ENCODE assay signal across 9 cellular contexts in genomic region chr17:35051579-35052239, GRCh38. TPM values are rescaled to one million over a fixed set of nuclear protein-coding genes. Genes with fewer than 3 reads are reported as not detected.
DNase-seq lines count a peak whose midpoint lies in the region; ATAC-seq, FAIRE-seq and TF ChIP-seq lines count a peak whose summit lies in the region.
"Had no signal": no experiment of that assay in that cellular context is flagged by ENCODE, and none has a peak within 500 bp of the region (broad histone marks: within the 10 kb centered on the region; RNA-seq: fewer than 3 reads in every experiment).

No MANE protein-coding gene starts in this region.

- no peak overlapping the region for H2AFZ ChIP-seq in astrocyte (ENCODE audit: low read depth, low read length)

- H3K27me3 ChIP-seq in CD8-positive, alpha-beta memory T cell (ENCODE audit: insufficient read depth, low read length, poor library complexity, severe bottlenecking), result no peaks in the 10 kb centered on the region
- H3K27me3 ChIP-seq in astrocyte (ENCODE audit: insufficient read depth, low read length), result no peaks in the 10 kb centered on the region
- H3K27me3 ChIP-seq in naive thymus-derived CD4-positive, alpha-beta T cell (ENCODE audit: control insufficient read depth in 2 of 2, insufficient read depth in 2 of 2, low read length in 2 of 2), result no peaks in the 10 kb centered on the region

- H3K4me1 ChIP-seq in CD8-positive, alpha-beta memory T cell (ENCODE audit: insufficient read depth, low read length), result peaks cover 79% of the 10 kb centered on the region
- H3K4me1 ChIP-seq in astrocyte (ENCODE audit: insufficient read depth, low read length), result peaks cover 23% of the 10 kb centered on the region
- H3K4me1 ChIP-seq in naive thymus-derived CD4-positive, alpha-beta T cell (ENCODE audit: control insufficient read depth in 2 of 2, insufficient read depth in 2 of 2, low read length in 2 of 2), result peaks cover 64 to 72% of the 10 kb centered on the region in 2 donors

- CTCF ChIA-PET in CD8-positive, alpha-beta memory T cell (lab: Charles Lee), result interaction anchor here (1.1 to 1.3 kb wide), 2 partner anchors 38 to 68 kb away, joined by 3 to 4 read pairs; partner anchors contain the start of gene RAD51D
- CTCF ChIA-PET in naive thymus-derived CD4-positive, alpha-beta T cell (lab: Charles Lee), result interaction anchor here (1.0 to 1.7 kb wide), 5 partner anchors 8 to 71 kb away, joined by 3 to 10 read pairs (median 4); no protein-coding TSS in a partner anchor

- no peak for DNase-seq in CD8-positive, alpha-beta memory T cell
- DNase-seq in astrocyte (ENCODE audit: low read depth) (peak; percentile 72), A172 (ENCODE audit: low spot score) (no peak), H54 (ENCODE audit: insufficient read length, low spot score) (no peak), NCI-H345 (lab: John Stamatoyannopoulos, UW) (no peak), ecto neural progenitor cell (ENCODE audit: low spot score) (no peak)
- DNase-seq in naive thymus-derived CD4-positive, alpha-beta T cell, result peak in 1 of 9 donors; percentile 27

- no peaks in the 10 kb centered on the region for H3K36me3 ChIP-seq in CD8-positive, alpha-beta memory T cell (ENCODE audit: insufficient read depth, low read length)
- H3K36me3 ChIP-seq in astrocyte (ENCODE audit: insufficient read depth, low read length), result no peaks in the 10 kb centered on the region
- H3K36me3 ChIP-seq in naive thymus-derived CD4-positive, alpha-beta T cell (ENCODE audit: control insufficient read depth in 2 of 3, insufficient read depth in 3 of 3, low read length in 3 of 3), result no peaks in the 10 kb centered on the region

- no peaks in the 10 kb centered on the region for H3K9me3 Mint-ChIP-seq in CD8-positive, alpha-beta memory T cell
- H3K9me3 Mint-ChIP-seq in astrocyte (ENCODE audit: unreplicated experiment), result peaks cover 3% of the 10 kb centered on the region
- H3K9me3 Mint-ChIP-seq in naive thymus-derived CD4-positive, alpha-beta T cell, result peaks cover 0 to 9% (median 0%) of the 10 kb centered on the region in 11 donors
- H3K9me3 Mint-ChIP-seq: mesothelial cell of epicardium had no signal

- H3K4me3 Mint-ChIP-seq in CD8-positive, alpha-beta memory T cell, result peak overlapping the region; percentile 32 to 76 (median 71)
- no peak overlapping the region for H3K4me3 Mint-ChIP-seq in astrocyte (ENCODE audit: unreplicated experiment)
- H3K4me3 Mint-ChIP-seq in naive thymus-derived CD4-positive, alpha-beta T cell, result peak overlapping the region; percentile 25 to 82 (median 74)
- H3K4me3 Mint-ChIP-seq: mesothelial cell of epicardium had no signal

- POLR2A ChIA-PET in CD8-positive, alpha-beta memory T cell (lab: Charles Lee), result interaction anchor here (1.0 to 1.7 kb wide), 3 partner anchors 12 to 29 kb away, joined by 3 to 10 read pairs (median 6); partner anchors contain the start of gene RFFL
- POLR2A ChIA-PET in naive thymus-derived CD4-positive, alpha-beta T cell (lab: Charles Lee), result interaction anchor here (1.2 to 10.3 kb wide), 7 partner anchors 11 to 436 kb away, joined by 3 to 132 read pairs (median 5); partner anchors contain the start of genes LIG3 and RFFL

- peaks cover 64 to 83% (median 80%) of the 10 kb centered on the region in 3 donors for H3K4me1 Mint-ChIP-seq in CD8-positive, alpha-beta memory T cell
- H3K4me1 Mint-ChIP-seq in astrocyte (ENCODE audit: low read depth, unreplicated experiment), result peaks cover 33% of the 10 kb centered on the region
- peaks cover 64 to 84% (median 74%) of the 10 kb centered on the region in 7 donors for H3K4me1 Mint-ChIP-seq in naive thymus-derived CD4-positive, alpha-beta T cell

- H3K27ac ChIP-seq in CD8-positive, alpha-beta memory T cell (ENCODE audit: low read depth, low read length), result peak overlapping the region; percentile 49
- H3K27ac ChIP-seq in astrocyte (ENCODE audit: low read depth, low read length), result peak overlapping the region; percentile 35
- H3K27ac ChIP-seq in naive thymus-derived CD4-positive, alpha-beta T cell (ENCODE audit: low read depth, low read length), result peak overlapping the region; percentile 68

- H3K36me3 Mint-ChIP-seq in CD8-positive, alpha-beta memory T cell, result peaks cover 0 to 24% (median 10%) of the 10 kb centered on the region in 3 donors
- H3K36me3 Mint-ChIP-seq in astrocyte (ENCODE audit: low read depth, unreplicated experiment), result no peaks in the 10 kb centered on the region
- H3K36me3 Mint-ChIP-seq in naive thymus-derived CD4-positive, alpha-beta T cell, result peaks cover 5 to 40% (median 15%) of the 10 kb centered on the region in 5 donors

- no peak for TF ChIP-seq CTCF in astrocyte (IDR thresholded peaks at IDR 0.05; ENCODE audit: insufficient read depth, low read depth, low read length)

- intact Hi-C loops in naive thymus-derived CD4-positive, alpha-beta T cell (cut with micrococcal nuclease), result loop anchor here (1.0 kb wide), 2 partner anchors 12 to 38 kb away; partner anchors contain the start of gene RFFL (in 2 of the 2)

- FAIRE-seq in astrocyte (lab: Jason Lieb, UNC) (no peak), H54 (lab: Jason Lieb, UNC) (no peak)

- H3K9me3 ChIP-seq in CD8-positive, alpha-beta memory T cell (ENCODE audit: low read length), result no peaks in the 10 kb centered on the region
- no peaks in the 10 kb centered on the region for H3K9me3 ChIP-seq in astrocyte (ENCODE audit: insufficient read depth, low read depth, low read length)
- no peaks in the 10 kb centered on the region for H3K9me3 ChIP-seq in naive thymus-derived CD4-positive, alpha-beta T cell (ENCODE audit: control insufficient read depth in 2 of 3, low read length in 3 of 3)

- H3K4me3 ChIP-seq in CD8-positive, alpha-beta memory T cell (ENCODE audit: low read length), result peak overlapping the region; percentile 56
- no peak overlapping the region for H3K4me3 ChIP-seq in astrocyte (ENCODE audit: insufficient read depth, low read depth, low read length)
- H3K4me3 ChIP-seq in naive thymus-derived CD4-positive, alpha-beta T cell (ENCODE audit: low read length), result peak overlapping the region; percentile 21

- peak overlapping the region; percentile 89 to 99 (median 94) for H3K27ac Mint-ChIP-seq in CD8-positive, alpha-beta memory T cell
- H3K27ac Mint-ChIP-seq in astrocyte (ENCODE audit: unreplicated experiment), result peak overlapping the region; percentile 51
- H3K27ac Mint-ChIP-seq in naive thymus-derived CD4-positive, alpha-beta T cell, result peak overlapping the region; percentile 83 to 99 (median 94)
- H3K27ac Mint-ChIP-seq: mesothelial cell of epicardium had no signal

- no peak for TF ChIP-seq POLR2A in H54 (IDR thresholded peaks at IDR 0.05; ENCODE audit: low read depth, low read length)

- H3K79me2 ChIP-seq in astrocyte (ENCODE audit: insufficient read depth, low read length), result peaks cover 52% of the 10 kb centered on the region

- peaks cover 0 to 2% of the 10 kb centered on the region in 2 donors for H3K27me3 Mint-ChIP-seq in CD8-positive, alpha-beta memory T cell
- no peaks in the 10 kb centered on the region for H3K27me3 Mint-ChIP-seq in astrocyte (ENCODE audit: low read depth, unreplicated experiment)
- no peaks in the 10 kb centered on the region for H3K27me3 Mint-ChIP-seq in naive thymus-derived CD4-positive, alpha-beta T cell

- H3K4me2 ChIP-seq in astrocyte (ENCODE audit: low read length), result peak overlapping the region; percentile 66

- peak overlapping the region; percentile 4 for H3K9ac ChIP-seq in astrocyte (ENCODE audit: low read length)

- H4K20me1 ChIP-seq in astrocyte (ENCODE audit: insufficient read depth, low read length), result peaks cover 12% of the 10 kb centered on the region

- peak; percentile 53 for ATAC-seq in HG03432 (IDR thresholded peaks at IDR 0.05; ENCODE audit: unreplicated experiment)
- peak; percentile 25 for ATAC-seq in naive thymus-derived CD4-positive, alpha-beta T cell

RNA-seq across cellular contexts. Expression of gene RFFL, which starts 11.8 kb away (rescaled TPM):
- total RNA-seq in CD8-positive, alpha-beta memory T cell, result 10 to 100 TPM; 30.2 to 33.1 TPM
- polyA plus RNA-seq in CD8-positive, alpha-beta memory T cell, result 43.6 TPM
- 9.5 and 11.1 TPM in 2 replicates for total RNA-seq in astrocyte
- 10 to 100 TPM; 45.0 to 74.7 (median 55.7) TPM for total RNA-seq in naive thymus-derived CD4-positive, alpha-beta T cell
- 10 to 100 TPM; 36.4 to 47.1 TPM for polyA plus RNA-seq in naive thymus-derived CD4-positive, alpha-beta T cell
- total RNA-seq in A172 (2014; rRNA removed; shearing (Covaris generic)), result 12.5 and 12.8 TPM in 2 replicates
